Comparison of ENCODE assay signal across 24 cellular contexts in genomic region chr16:51592535-51592934, GRCh38.
DNase-seq lines count a peak whose midpoint lies in the region; ATAC-seq, FAIRE-seq and TF ChIP-seq lines count a peak whose summit lies in the region.
"Had no signal": no experiment of that assay in that cellular context is flagged by ENCODE, and none has a peak within 500 bp of the region (broad histone marks: within the 10 kb centered on the region; RNA-seq: fewer than 3 reads in every experiment).

No MANE protein-coding gene starts in this region.

- no peaks in the 10 kb centered on the region for H3K36me3 ChIP-seq in astrocyte (ENCODE audit: insufficient read depth, low read length)
- H3K36me3 ChIP-seq: ascending aorta, uterus had no signal

- no peaks in the 10 kb centered on the region for H3K4me1 Mint-ChIP-seq in activated naive CD4-positive, alpha-beta T cell treated with anti-CD3 and anti-CD28 coated beads, Interleukin-2, amount 10 ng/mL, durations not matched to agents 7 days and 5 days
- H3K4me1 Mint-ChIP-seq in astrocyte (ENCODE audit: low read depth, unreplicated experiment) (no peaks in the 10 kb centered on the region), type B pancreatic cell (ENCODE audit: unreplicated experiment) (peaks cover 17% of the 10 kb centered on the region)
- H3K4me1 Mint-ChIP-seq: naive thymus-derived CD4-positive, alpha-beta T cell had no signal

- DNase-seq in activated naive CD4-positive, alpha-beta T cell treated with anti-CD3 and anti-CD28 coated beads, Interleukin-2, amount 10 ng/mL, durations not matched to agents 7 days and 5 days = no peak
- DNase-seq in activated naive CD4-positive, alpha-beta T cell (lab: John Stamatoyannopoulos, UW) = no peak
- DNase-seq in astrocyte (ENCODE audit: low read depth) (no peak), kidney tubule cell (ENCODE audit: low spot score) (peak; percentile 49), type B pancreatic cell (ENCODE audit: extremely low spot score, unreplicated experiment) (no peak), RCC 7860 (ENCODE audit: low spot score) (no peak)
- DNase-seq: activated CD4-positive, alpha-beta T cell treated with anti-CD3 and anti-CD28 coated beads, Interleukin-2, amount 50 U/mL, for 1 hour; activated naive CD4-positive, alpha-beta T cell treated with anti-CD3 and anti-CD28 coated beads for 36 hours; CD8-positive, alpha-beta T cell; effector memory CD8-positive, alpha-beta T cell; mesenchymal stem cell; MV-4-11; naive thymus-derived CD4-positive, alpha-beta T cell; NCI-H1930; NCI-H524 treated with DMSO at 0.1 percent for 48 hours; OCI-M1; psoas muscle; SIG-M5; T-helper 1 cell; uterus had no signal

- H2AFZ ChIP-seq in astrocyte (ENCODE audit: low read depth, low read length) = no peak overlapping the region

- no peaks in the 10 kb centered on the region for H3K27me3 Mint-ChIP-seq in activated naive CD4-positive, alpha-beta T cell treated with anti-CD3 and anti-CD28 coated beads, Interleukin-2, amount 10 ng/mL, durations not matched to agents 7 days and 5 days
- H3K27me3 Mint-ChIP-seq in astrocyte (ENCODE audit: low read depth, unreplicated experiment) (peaks cover 7% of the 10 kb centered on the region), type B pancreatic cell (peaks cover 28% of the 10 kb centered on the region)
- H3K27me3 Mint-ChIP-seq: effector memory CD8-positive, alpha-beta T cell had no signal

- H3K27ac Mint-ChIP-seq in activated naive CD4-positive, alpha-beta T cell treated with anti-CD3 and anti-CD28 coated beads, Interleukin-2, amount 10 ng/mL, durations not matched to agents 7 days and 5 days = peak overlapping the region; percentile 52
- H3K27ac Mint-ChIP-seq in astrocyte (ENCODE audit: unreplicated experiment) (no peak overlapping the region), type B pancreatic cell (no peak overlapping the region)
- H3K27ac Mint-ChIP-seq: activated naive CD4-positive, alpha-beta T cell treated with anti-CD3 and anti-CD28 coated beads for 36 hours; CD8-positive, alpha-beta T cell; effector memory CD8-positive, alpha-beta T cell; naive thymus-derived CD4-positive, alpha-beta T cell had no signal

- H3K9ac ChIP-seq in astrocyte (ENCODE audit: low read length) = no peak overlapping the region

- no peaks in the 10 kb centered on the region for H4K20me1 ChIP-seq in astrocyte (ENCODE audit: insufficient read depth, low read length)

- H3K4me2 ChIP-seq in astrocyte (ENCODE audit: low read length) = peak overlapping the region; percentile 60

- H3K36me3 Mint-ChIP-seq in activated naive CD4-positive, alpha-beta T cell treated with anti-CD3 and anti-CD28 coated beads, Interleukin-2, amount 10 ng/mL, durations not matched to agents 7 days and 5 days = no peaks in the 10 kb centered on the region
- H3K36me3 Mint-ChIP-seq in astrocyte (ENCODE audit: low read depth, unreplicated experiment) (no peaks in the 10 kb centered on the region), type B pancreatic cell (no peaks in the 10 kb centered on the region)
- H3K36me3 Mint-ChIP-seq: CD8-positive, alpha-beta T cell; naive thymus-derived CD4-positive, alpha-beta T cell had no signal

- TF ChIP-seq CTCF in astrocyte (IDR thresholded peaks at IDR 0.05; ENCODE audit: insufficient read depth, low read depth, low read length) (no peak), type B pancreatic cell (conservative IDR thresholded peaks at IDR 0.05) (no peak)

- no peaks in the 10 kb centered on the region for H3K27me3 ChIP-seq in astrocyte (ENCODE audit: insufficient read depth, low read length)
- H3K27me3 ChIP-seq: ascending aorta, uterus had no signal

- H3K4me3 Mint-ChIP-seq in activated naive CD4-positive, alpha-beta T cell treated with anti-CD3 and anti-CD28 coated beads, Interleukin-2, amount 10 ng/mL, durations not matched to agents 7 days and 5 days = no peak overlapping the region
- H3K4me3 Mint-ChIP-seq in astrocyte (ENCODE audit: unreplicated experiment) (no peak overlapping the region), type B pancreatic cell (peak overlapping the region; percentile 81)
- H3K4me3 Mint-ChIP-seq: activated naive CD4-positive, alpha-beta T cell treated with anti-CD3 and anti-CD28 coated beads for 36 hours; CD8-positive, alpha-beta T cell; effector memory CD8-positive, alpha-beta T cell; naive thymus-derived CD4-positive, alpha-beta T cell had no signal

- no peaks in the 10 kb centered on the region for H3K79me2 ChIP-seq in astrocyte (ENCODE audit: insufficient read depth, low read length)

- H3K4me3 ChIP-seq in astrocyte (ENCODE audit: insufficient read depth, low read depth, low read length) = no peak overlapping the region
- H3K4me3 ChIP-seq: ascending aorta, K562, psoas muscle, uterus had no signal

- H3K9me3 ChIP-seq in astrocyte (ENCODE audit: insufficient read depth, low read depth, low read length) = no peaks in the 10 kb centered on the region
- H3K9me3 ChIP-seq: ascending aorta, psoas muscle, uterus had no signal

- CTCF ChIA-PET in activated naive CD4-positive, alpha-beta T cell treated with anti-CD3 and anti-CD28 coated beads, Interleukin-2, amount 10 ng/mL, durations not matched to agents 7 days and 5 days (lab: Charles Lee) = no interaction called here

- no peak for FAIRE-seq in astrocyte (lab: Jason Lieb, UNC)
- no peak for FAIRE-seq in RCC 7860 (lab: Jason Lieb, UNC)
- FAIRE-seq: K562 had no signal

- no peak for ATAC-seq in GM18517 (IDR thresholded peaks at IDR 0.05; ENCODE audit: unreplicated experiment)
- ATAC-seq in GM21528 (IDR thresholded peaks at IDR 0.05; ENCODE audit: low FRiP score, unreplicated experiment) = no peak
- ATAC-seq: CD8-positive, alpha-beta T cell; effector memory CD8-positive, alpha-beta T cell; K562; naive thymus-derived CD4-positive, alpha-beta T cell; psoas muscle had no signal

- H3K27ac ChIP-seq in astrocyte (ENCODE audit: low read depth, low read length) = no peak overlapping the region
- H3K27ac ChIP-seq: ascending aorta, psoas muscle, uterus had no signal

- H3K9me3 Mint-ChIP-seq in activated naive CD4-positive, alpha-beta T cell treated with anti-CD3 and anti-CD28 coated beads, Interleukin-2, amount 10 ng/mL, durations not matched to agents 7 days and 5 days = peaks cover 8% of the 10 kb centered on the region
- H3K9me3 Mint-ChIP-seq in astrocyte (ENCODE audit: unreplicated experiment) (peaks cover 1% of the 10 kb centered on the region), type B pancreatic cell (peaks cover 5% of the 10 kb centered on the region)

- no peaks in the 10 kb centered on the region for H3K4me1 ChIP-seq in astrocyte (ENCODE audit: insufficient read depth, low read length)
- H3K4me1 ChIP-seq: ascending aorta, psoas muscle, uterus had no signal
